21 cellular contexts compared by ENCODE assay signal in the genomic region with DNA sequence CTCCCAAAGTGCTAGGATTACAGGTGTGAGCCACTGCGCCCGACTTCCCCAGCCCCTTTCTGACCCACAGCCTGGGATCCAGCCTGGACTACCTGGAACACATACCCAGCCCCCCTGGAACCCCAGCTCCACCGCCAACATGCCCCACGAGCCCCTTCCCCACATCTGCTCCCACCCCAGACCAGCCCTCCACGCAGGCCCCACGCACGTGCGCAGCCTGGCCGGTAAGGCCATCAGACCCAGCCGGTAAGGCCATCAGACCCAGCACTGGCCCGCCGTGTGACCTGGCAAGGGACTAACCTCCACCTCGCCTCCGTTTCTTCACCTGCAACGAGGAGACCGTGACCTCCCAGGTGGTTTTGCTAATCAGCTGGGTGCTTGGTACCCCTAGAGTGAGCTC. TPM values are rescaled to one million over a fixed set of nuclear protein-coding genes. Genes with fewer than 3 reads are reported as not detected.
DNase-seq lines count a peak whose midpoint lies in the region; ATAC-seq and TF ChIP-seq lines count a peak whose summit lies in the region.
"Had no signal": no experiment of that assay in that cellular context is flagged by ENCODE, and none has a peak within 500 bp of the region (broad histone marks: within the 10 kb centered on the region; RNA-seq: fewer than 3 reads in every experiment).

No MANE protein-coding gene starts in this region.

- H3K27me3 ChIP-seq in RWPE2 (ENCODE audit: insufficient read depth, poor library complexity, severe bottlenecking) = peaks cover 5% of the 10 kb centered on the region

- peak; percentile 5 for DNase-seq in Right ventricle myocardium inferior (ENCODE audit: missing footprints)
- no peak for DNase-seq in left ventricle myocardium superior
- DNase-seq in RWPE2 (ENCODE audit: low spot score) = peak; percentile 48
- peak; percentile 9 for DNase-seq in glutamatergic neuron
- no peak for DNase-seq in neural crest cell (ENCODE audit: low read depth, low spot score)
- no peak for DNase-seq in NCI-H2081 (lab: John Stamatoyannopoulos, UW)
- no peak for DNase-seq in activated CD4-positive, alpha-beta T cell treated with anti-CD3 and anti-CD28 coated beads, Interleukin-2, amount 50 U/mL, for 4 hours
- DNase-seq: HCEC 1CT, MV-4-11, NCI-H1694, NCI-H2081 treated with DMSO at 0.1 percent for 48 hours, NCI-H2171 treated with DMSO at 0.1 percent for 48 hours, NCI-H524 treated with DMSO at 0.1 percent for 48 hours, NCI-H82, OCI-M1, SHP77 had no signal

- H3K27ac ChIP-seq in RWPE2 (ENCODE audit: poor library complexity, severe bottlenecking) = no peak overlapping the region
- H3K27ac ChIP-seq: 22Rv1, C4-2B had no signal

- H3K4me1 Mint-ChIP-seq in glutamatergic neuron (ENCODE audit: low read depth, unreplicated experiment) (peaks cover 48% of the 10 kb centered on the region), neural crest cell (peaks cover 19% of the 10 kb centered on the region)
- H3K4me1 Mint-ChIP-seq: IgD-negative memory B cell had no signal

- H3K27me3 Mint-ChIP-seq in glutamatergic neuron (ENCODE audit: unreplicated experiment) (peaks cover 21% of the 10 kb centered on the region), neural crest cell (ENCODE audit: low read depth) (peaks cover 3% of the 10 kb centered on the region)

- TF ChIP-seq CTCF in RWPE2 (IDR thresholded peaks at IDR 0.05; ENCODE audit: poor library complexity, severe bottlenecking) (no peak), glutamatergic neuron (IDR thresholded peaks at IDR 0.05; ENCODE audit: partially characterized antibody, unreplicated experiment) (no peak), neural crest cell (conservative IDR thresholded peaks at IDR 0.05) (no peak)

- no peaks in the 10 kb centered on the region for H3K36me3 Mint-ChIP-seq in glutamatergic neuron (ENCODE audit: unreplicated experiment)
- no peaks in the 10 kb centered on the region for H3K36me3 Mint-ChIP-seq in neural crest cell (ENCODE audit: low read depth)

- H3K36me3 ChIP-seq in RWPE2 (ENCODE audit: low read depth) = no peaks in the 10 kb centered on the region

- intact Hi-C loops in Right ventricle myocardium inferior (cut with DNase I) (loop anchor here (5.0 kb wide), 1 partner anchor 124 kb away; the partner anchor contains the start of gene DOC2B), left ventricle myocardium superior (cut with micrococcal nuclease) (no loop called here)

- H3K27ac Mint-ChIP-seq in glutamatergic neuron (ENCODE audit: unreplicated experiment) = no peak overlapping the region
- H3K27ac Mint-ChIP-seq in neural crest cell (ENCODE audit: unreplicated experiment) = no peak overlapping the region
- H3K27ac Mint-ChIP-seq: GM23338, IgD-negative memory B cell had no signal

- no peak overlapping the region for H3K4me3 ChIP-seq in RWPE2 (ENCODE audit: severe bottlenecking)
- H3K4me3 ChIP-seq: GM23338 had no signal

- no peaks in the 10 kb centered on the region for H3K4me1 ChIP-seq in RWPE2 (ENCODE audit: insufficient read depth, poor library complexity, severe bottlenecking)

- H3K9me3 ChIP-seq in RWPE2 (ENCODE audit: severe bottlenecking) = no peaks in the 10 kb centered on the region

- H3K4me3 Mint-ChIP-seq in glutamatergic neuron (ENCODE audit: unreplicated experiment) (peak overlapping the region; percentile 42), neural crest cell (peak overlapping the region; percentile 31)

- H3K9me3 Mint-ChIP-seq in glutamatergic neuron (ENCODE audit: unreplicated experiment) (peaks cover 19% of the 10 kb centered on the region), neural crest cell (no peaks in the 10 kb centered on the region)
- H3K9me3 Mint-ChIP-seq: GM23338, IgD-negative memory B cell had no signal

- ATAC-seq in Right ventricle myocardium inferior (no peak), left ventricle myocardium superior (no peak), RWPE2 (ENCODE audit: low read depth) (no peak), GM21786 (IDR thresholded peaks at IDR 0.05; ENCODE audit: unreplicated experiment) (no peak)
- ATAC-seq: GM23338 had no signal

RNA-seq across cellular contexts. Expression of gene RPH3AL, which starts 46.5 kb away (rescaled TPM):
- total RNA-seq in Right ventricle myocardium inferior = 3.6 TPM
- total RNA-seq in left ventricle myocardium superior = 3.8 TPM
- total RNA-seq in glutamatergic neuron (ENCODE audit: unreplicated experiment) = 22.3 TPM
- 1.9 and 2.1 TPM in 2 replicates for total RNA-seq in neural crest cell

Comparison
In these comparisons a context has a peak if more than half of its experiments do, and no peak if none do; other contexts are left out.
1. DNase-seq: peak in Right ventricle myocardium inferior (single experiment), RWPE2 (single experiment) and glutamatergic neuron (single experiment); none in left ventricle myocardium superior (single experiment), neural crest cell (single experiment), NCI-H2081 (0 of 2) and activated CD4-positive, alpha-beta T cell treated with anti-CD3 and anti-CD28 coated beads, Interleukin-2, amount 50 U/mL, for 4 hours (0 of 2).